21 cellular contexts compared by ENCODE assay signal in the genomic region with DNA sequence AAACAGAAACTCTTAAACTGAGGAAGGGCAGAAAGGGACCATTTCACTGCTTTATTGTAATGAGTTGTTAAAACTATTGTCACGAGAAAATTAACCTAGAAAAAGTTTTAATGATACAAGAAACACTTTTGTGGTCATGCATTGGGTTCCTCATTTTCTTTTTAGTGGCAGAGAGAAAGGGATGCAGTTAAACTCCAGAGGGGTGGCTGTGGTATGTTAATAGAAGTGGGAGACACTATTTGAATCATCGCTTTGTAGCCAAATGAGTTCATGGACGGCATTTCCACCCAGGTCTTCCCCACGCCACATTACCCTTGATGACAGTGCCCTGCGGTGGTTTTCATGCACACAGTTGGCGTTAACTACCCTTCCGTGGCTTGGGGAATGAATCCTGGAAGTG.
"Had no signal": no experiment of that assay in that cellular context is flagged by ENCODE, and none has a peak within 500 bp of the region (broad histone marks: within the 10 kb centered on the region; RNA-seq: fewer than 3 reads in every experiment).

No MANE protein-coding gene starts in this region.

- H3K4me3 ChIP-seq: gastrocnemius medialis, stomach had no signal

- DNase-seq: activated CD4-positive, alpha-beta T cell treated with anti-CD3 and anti-CD28 coated beads, Interleukin-2, amount 50 U/mL, for 1 hour; activated CD4-positive, CD25-positive, alpha-beta regulatory T cell treated with anti-CD3 and anti-CD28 coated beads, Interleukin-2, amount 50 U/mL, for 72 hours; activated CD8-positive, alpha-beta memory T cell treated with anti-CD3 and anti-CD28 coated beads for 24 hours; activated CD8-positive, alpha-beta memory T cell treated with anti-CD3 and anti-CD28 coated beads, Interleukin-2, amount 50 U/mL, for 48 hours; activated effector memory CD4-positive, alpha-beta T cell treated with anti-CD3 and anti-CD28 coated beads, Interleukin-2, amount 50 U/mL, for 16 hours; activated naive CD4-positive, alpha-beta T cell treated with anti-CD3 and anti-CD28 coated beads, Interleukin-2, amount 50 U/mL, for 16 hours; activated T-cell treated with anti-CD3 and anti-CD28 coated beads, Interleukin-2, amount 50 U/mL, for 48 hours; effector CD4-positive, alpha-beta T cell; gastrocnemius medialis; head of caudate nucleus; kidney; mammary epithelial cell; nephron progenitor cell; nucleus accumbens; stimulated activated CD4-positive, alpha-beta T cell treated with anti-CD3 and anti-CD28 coated beads, Interleukin-1b, Interleukin-23, amount 100 ng/mL, for 48 hours; stomach; T1000 had no signal

- ATAC-seq: gastrocnemius medialis, left lobe of liver had no signal

- H3K4me1 ChIP-seq: gastrocnemius medialis had no signal

- H3K36me3 ChIP-seq: gastrocnemius medialis, stomach had no signal

- H3K27ac Mint-ChIP-seq: nephron progenitor cell, type B pancreatic cell had no signal

- H3K27me3 ChIP-seq: gastrocnemius medialis, stomach had no signal

- H3K9me3 Mint-ChIP-seq: nephron progenitor cell, type B pancreatic cell had no signal

- H3K4me1 Mint-ChIP-seq: nephron progenitor cell had no signal

- H3K36me3 Mint-ChIP-seq: type B pancreatic cell had no signal

- FAIRE-seq: astrocyte, bronchial epithelial cell, kidney had no signal

- H3K4me3 Mint-ChIP-seq: nephron progenitor cell, type B pancreatic cell had no signal

- H3K27ac ChIP-seq: gastrocnemius medialis, stomach had no signal

- H3K9me3 ChIP-seq: gastrocnemius medialis, stomach had no signal
